16 cellular contexts compared by ENCODE assay signal in genomic region chr3:116440196-116440595, GRCh38. TPM values are rescaled to one million over a fixed set of nuclear protein-coding genes. Genes with fewer than 3 reads are reported as not detected.
DNase-seq lines count a peak whose midpoint lies in the region; TF ChIP-seq lines count a peak whose summit lies in the region.
"Had no signal": no experiment of that assay in that cellular context is flagged by ENCODE, and none has a peak within 500 bp of the region (broad histone marks: within the 10 kb centered on the region; RNA-seq: fewer than 3 reads in every experiment).

No MANE protein-coding gene starts in this region.

- H3K27ac Mint-ChIP-seq in neural crest cell (ENCODE audit: unreplicated experiment): no peak overlapping the region
- H3K27ac Mint-ChIP-seq: CD4-positive, alpha-beta T cell had no signal

- DNase-seq in GM03348 (ENCODE audit: low spot score) (peak; percentile 20), M059J (ENCODE audit: low read depth) (peak; percentile 75), brain pericyte (ENCODE audit: low read depth, low spot score) (peak; percentile 73), neural crest cell (ENCODE audit: low read depth, low spot score) (no peak), NCI-H2196 (lab: John Stamatoyannopoulos, UW; ENCODE audit: unreplicated experiment) (no peak), NCI-H226 (no peak), GM19238 (ENCODE audit: insufficient read length, low spot score) (no peak), substantia nigra (lab: John Stamatoyannopoulos, UW) (no peak)
- DNase-seq: activated CD8-positive, alpha-beta memory T cell treated with anti-CD3 and anti-CD28 coated beads for 24 hours; activated gamma-delta T cell treated with Interleukin-2 at 50 U/mL for 16 hours; CD4-positive, alpha-beta T cell; GDM1; NCI-H1436; NCI-H69; Right ventricle myocardium superior had no signal

- no peaks in the 10 kb centered on the region for H3K27me3 Mint-ChIP-seq in neural crest cell (ENCODE audit: low read depth)
- H3K27me3 Mint-ChIP-seq: central memory CD8-positive, alpha-beta T cell had no signal

- TF ChIP-seq CTCF in neural crest cell (conservative IDR thresholded peaks at IDR 0.05): no peak

- H3K4me3 Mint-ChIP-seq in neural crest cell: peak overlapping the region; percentile 11
- H3K4me3 Mint-ChIP-seq: CD4-positive, alpha-beta T cell; central memory CD8-positive, alpha-beta T cell had no signal

- H3K9me3 Mint-ChIP-seq in neural crest cell: no peaks in the 10 kb centered on the region

- peaks cover 32% of the 10 kb centered on the region for H3K4me1 Mint-ChIP-seq in neural crest cell
- H3K4me1 Mint-ChIP-seq: central memory CD8-positive, alpha-beta T cell had no signal

- H3K36me3 Mint-ChIP-seq in neural crest cell (ENCODE audit: low read depth): peaks cover 7% of the 10 kb centered on the region

- H3K27ac ChIP-seq in substantia nigra (ENCODE audit: low read depth, low read length, poor library complexity, severe bottlenecking): no peak overlapping the region

RNA-seq across cellular contexts. Expression of gene LSAMP, which starts 5.1 kb away (rescaled TPM):
- 0.02 and 0.25 TPM in 2 replicates for total RNA-seq in M059J (2014; rRNA removed; shearing (Covaris generic))
- 36.6 and 36.7 TPM in 2 replicates for total RNA-seq in neural crest cell
- total RNA-seq: CD4-positive, alpha-beta T cell had no signal

Comparison
In these comparisons a context has a peak if more than half of its experiments do, and no peak if none do; other contexts are left out.
1. DNase-seq: peak in GM03348 (single experiment), M059J (single experiment) and brain pericyte (single experiment); none in neural crest cell (single experiment), NCI-H2196 (single experiment), NCI-H226 (single experiment), GM19238 (single experiment) and substantia nigra (0 of 49).
2. RNA of gene LSAMP, which starts 5.1 kb away (total RNA-seq): 36.6 to 36.7 TPM in neural crest cell; 0.02 to 0.25 TPM in M059J; every median in the first group is over 10 times any median in the second.